Comparison of ENCODE assay signal across 16 cellular contexts in the genomic region with DNA sequence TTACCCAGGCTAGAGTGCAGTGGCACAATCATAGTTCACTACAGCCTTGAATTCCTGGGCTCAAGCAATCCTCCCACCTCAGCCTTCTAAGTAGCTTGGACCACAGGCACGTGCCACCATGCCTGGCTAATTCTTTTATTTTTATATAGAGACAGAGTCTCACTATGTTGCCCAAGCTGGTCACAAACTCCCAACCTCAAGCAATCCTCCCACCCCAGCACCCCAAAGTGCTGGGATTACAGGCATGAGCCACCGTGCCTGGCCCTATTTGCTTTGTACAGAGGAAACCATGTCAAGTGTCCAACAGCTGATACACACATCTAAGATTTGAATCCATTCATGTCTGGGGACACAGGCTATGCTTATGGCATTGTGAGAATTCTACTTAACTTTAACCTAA. TPM values are rescaled to one million over a fixed set of nuclear protein-coding genes. Genes with fewer than 3 reads are reported as not detected.
DNase-seq lines count a peak whose midpoint lies in the region; ATAC-seq and TF ChIP-seq lines count a peak whose summit lies in the region.
"Had no signal": no experiment of that assay in that cellular context is flagged by ENCODE, and none has a peak within 500 bp of the region (broad histone marks: within the 10 kb centered on the region; RNA-seq: fewer than 3 reads in every experiment).

No MANE protein-coding gene starts in this region.

- H3K9me3 ChIP-seq in muscle layer of colon (ENCODE audit: low read length) (no peaks in the 10 kb centered on the region), stomach (no peaks in the 10 kb centered on the region)
- H3K9me3 ChIP-seq: Caco-2, prostate gland had no signal

- WGBS in stomach, 5 donors = 46 to 69% (median 66%) methylated on average over 2 of the region's 2 CpGs

- no peaks in the 10 kb centered on the region for H3K27me3 ChIP-seq in muscle layer of colon (ENCODE audit: control insufficient read depth in 1 of 2, insufficient read depth in 2 of 2, low read length in 2 of 2)
- no peaks in the 10 kb centered on the region for H3K27me3 ChIP-seq in stomach

- TF ChIP-seq EP300 in stomach (IDR thresholded peaks at IDR 0.05) = no peak

- no peaks in the 10 kb centered on the region for H3K9me3 Mint-ChIP-seq in activated T-helper 17 cell treated with anti-CD3 and anti-CD28 coated beads, Interleukin-2, amount 50 U/mL, for 72 hours
- H3K9me3 Mint-ChIP-seq: activated B cell treated with CpG ODN at 0.5 μM for 24 hours had no signal

- H3K36me3 Mint-ChIP-seq in activated T-helper 17 cell treated with anti-CD3 and anti-CD28 coated beads, Interleukin-2, amount 50 U/mL, for 72 hours (ENCODE audit: low read depth) = peaks cover 16% of the 10 kb centered on the region

- peak overlapping the region in 1 of 2 donors; percentile 32 for H3K4me3 ChIP-seq in muscle layer of colon (ENCODE audit: low read depth in 1 of 2, low read length in 2 of 2)
- no peak overlapping the region for H3K4me3 ChIP-seq in stomach
- H3K4me3 ChIP-seq: prostate gland, SK-N-MC had no signal

- H3K4me1 ChIP-seq in muscle layer of colon (ENCODE audit: insufficient read depth, low read length) = peaks cover 38% of the 10 kb centered on the region
- peaks cover 0 to 46% (median 26%) of the 10 kb centered on the region in 4 donors for H3K4me1 ChIP-seq in stomach
- H3K4me1 ChIP-seq: prostate gland had no signal

- no peaks in the 10 kb centered on the region for H3K36me3 ChIP-seq in muscle layer of colon (ENCODE audit: insufficient read depth, low read length)
- H3K36me3 ChIP-seq in stomach = no peaks in the 10 kb centered on the region
- H3K36me3 ChIP-seq: prostate gland had no signal

- no peak for ATAC-seq in activated T-helper 17 cell treated with anti-CD3 and anti-CD28 coated beads, Interleukin-2, amount 50 U/mL, for 72 hours (replicated peaks)
- ATAC-seq in left lobe of liver = no peak

- H3K4me3 Mint-ChIP-seq in activated T-helper 17 cell treated with anti-CD3 and anti-CD28 coated beads, Interleukin-2, amount 50 U/mL, for 72 hours = peak overlapping the region; percentile 79

- no peak for TF ChIP-seq POLR2A in stomach (IDR thresholded peaks at IDR 0.05)

- intact Hi-C loops in stomach (cut with DNase I; ENCODE audit: low total_unique reads) = no loop called here

- no peaks in the 10 kb centered on the region for H3K27me3 Mint-ChIP-seq in activated T-helper 17 cell treated with anti-CD3 and anti-CD28 coated beads, Interleukin-2, amount 50 U/mL, for 72 hours
- H3K27me3 Mint-ChIP-seq: activated B cell treated with CpG ODN at 0.5 μM for 24 hours had no signal

- H3K27ac ChIP-seq in muscle layer of colon (ENCODE audit: low read depth, low read length) = peak overlapping the region; percentile 18
- H3K27ac ChIP-seq in stomach = peak overlapping the region in 4 of 5 donors; percentile 45 to 78 (median 66)
- H3K27ac ChIP-seq: 22Rv1, prostate gland, SK-N-MC had no signal

- H3K9ac ChIP-seq in muscle layer of colon (ENCODE audit: low read length) = no peak overlapping the region

- H3K27ac Mint-ChIP-seq in activated T-helper 17 cell treated with anti-CD3 and anti-CD28 coated beads, Interleukin-2, amount 50 U/mL, for 72 hours = peak overlapping the region; percentile 99

- H3K4me1 Mint-ChIP-seq in activated T-helper 17 cell treated with anti-CD3 and anti-CD28 coated beads, Interleukin-2, amount 50 U/mL, for 72 hours = peaks cover 51% of the 10 kb centered on the region

- DNase-seq in DMS53 (lab: John Stamatoyannopoulos, UW) (peak; percentile 64), DMS53 treated with DMSO at 0.1 percent for 48 hours (lab: John Stamatoyannopoulos, UW; ENCODE audit: unreplicated experiment) (no peak), stomach (no peak), left lobe of liver (ENCODE audit: low spot score) (no peak), NCI-H1092 treated with DMSO at 0.1 percent for 48 hours (lab: John Stamatoyannopoulos, UW) (no peak), glomerular visceral epithelial cell (ENCODE audit: extremely low spot score) (no peak)
- DNase-seq: activated B cell treated with CpG ODN at 0.5 μM for 24 hours, Caco-2, HCEC 1CT, MM.1S, NCI-H2171 had no signal

- TF ChIP-seq CTCF in stomach (IDR thresholded peaks at IDR 0.05) = no peak

RNA-seq across cellular contexts. Expression of gene MPP7, which starts 29.8 kb away (rescaled TPM):
- total RNA-seq in activated T-helper 17 cell treated with anti-CD3 and anti-CD28 coated beads, Interleukin-2, amount 50 U/mL, for 72 hours = 1 to 10 TPM; 2.9 to 5.8 TPM
- 10 to 100 TPM; 11.2 to 42.0 (median 27.2) TPM for total RNA-seq in stomach
- 1 to 10 TPM; 6.0 to 9.9 (median 6.7) TPM for polyA plus RNA-seq in stomach
- total RNA-seq in left lobe of liver = 1.4 TPM
